In genomic region chr22:25051073-25051472, GRCh38 we compare ENCODE assay signal across 9 cellular contexts.
DNase-seq lines count a peak whose midpoint lies in the region; ATAC-seq, FAIRE-seq and TF ChIP-seq lines count a peak whose summit lies in the region.
"Had no signal": no experiment of that assay in that cellular context is flagged by ENCODE, and none has a peak within 500 bp of the region (broad histone marks: within the 10 kb centered on the region; RNA-seq: fewer than 3 reads in every experiment).

No MANE protein-coding gene starts in this region.

- H3K9me3 ChIP-seq in IMR-90 (ENCODE audit: control insufficient read depth, insufficient read depth, low read length) (no peaks in the 10 kb centered on the region), liver (ENCODE audit: control insufficient read depth in 4 of 4, low read length in 3 of 4) (no peaks in the 10 kb centered on the region), tibial nerve (peaks cover 0 to 9% (median 0%) of the 10 kb centered on the region in 4 donors)

- H3K4me3 ChIP-seq in IMR-90 (ENCODE audit: insufficient read depth, low read depth, low read length) (no peak overlapping the region), astrocyte of the spinal cord (ENCODE audit: low read depth, low read length) (no peak overlapping the region), liver (ENCODE audit: low read depth in 1 of 3, low read length in 3 of 3) (no peak overlapping the region), tibial nerve (no peak overlapping the region)

- no peak for TF ChIP-seq EP300 in tibial nerve (IDR thresholded peaks at IDR 0.05)

- H3K56ac ChIP-seq in IMR-90 (ENCODE audit: extremely low read depth, insufficient read depth, low read length) = no peak overlapping the region

- no peak overlapping the region for H3K4ac ChIP-seq in IMR-90 (ENCODE audit: low read depth, low read length)

- no TSS peak for BruUV-seq in IMR-90 (replicated peaks; lab: Mats Ljungman, UMichigan)

- TF ChIP-seq CTCF in IMR-90 (conservative IDR thresholded peaks at IDR 0.05; ENCODE audit: low read depth, low read length) (0 out of 2 replicates have a peak, but pooled peaks have one; percentile 6), astrocyte of the spinal cord (IDR thresholded peaks at IDR 0.05; ENCODE audit: low read depth, low read length) (peak; percentile 55), liver (IDR thresholded peaks at IDR 0.05; ENCODE audit: low read depth, low read length, missing input control) (peak; percentile 11), tibial nerve (IDR thresholded peaks at IDR 0.05) (peak in 1 of 5 experiments; percentile 10)

- H3K79me1 ChIP-seq in IMR-90 (ENCODE audit: low read depth in 1 of 2, low read length in 2 of 2) = no peaks in the 10 kb centered on the region

- no peak overlapping the region for H2BK20ac ChIP-seq in IMR-90 (ENCODE audit: low read depth, low read length)

- TF ChIP-seq POLR2A in IMR-90 (IDR thresholded peaks at IDR 0.05; ENCODE audit: low read depth, low read length) = no peak
- TF ChIP-seq POLR2A in H54 (IDR thresholded peaks at IDR 0.05; ENCODE audit: low read depth, low read length) = no peak
- no peak for TF ChIP-seq POLR2A in tibial nerve (IDR thresholded peaks at IDR 0.05)

- FAIRE-seq in H54 (lab: Jason Lieb, UNC) = no peak

- no peak for TF ChIP-seq RAD21 in IMR-90 (IDR thresholded peaks at IDR 0.05; ENCODE audit: low read length)
- TF ChIP-seq RAD21 in liver (IDR thresholded peaks at IDR 0.05) = no peak

- H4K5ac ChIP-seq in IMR-90 (ENCODE audit: low read depth, low read length) = no peak overlapping the region

- no peak overlapping the region for H3K14ac ChIP-seq in IMR-90 (replicated peaks; ENCODE audit: low read depth, low read length)

- H2AK9ac ChIP-seq in IMR-90 (replicated peaks; ENCODE audit: low read depth, low read length, poor library complexity) = no peak overlapping the region

- H2AK5ac ChIP-seq in IMR-90 (ENCODE audit: low read depth, low read length) = no peak overlapping the region

- no peak overlapping the region for H3K18ac ChIP-seq in IMR-90 (ENCODE audit: low read depth, low read length)

- no peak overlapping the region for H2BK15ac ChIP-seq in IMR-90 (ENCODE audit: low read depth, low read length)

- H4K8ac ChIP-seq in IMR-90 (ENCODE audit: low read depth in 2 of 2, low read length in 2 of 2) = no peak overlapping the region

- H2AFZ ChIP-seq in IMR-90 (replicated peaks; ENCODE audit: low read length, poor library complexity) = no peak overlapping the region

- WGBS in IMR-90 (ENCODE audit: extremely low coverage in 2 of 2, insufficient read length in 1 of 2), 2 experiments = no CpG with 5 or more reads among the region's 2 CpGs
- 97% methylated on average over 2 of the region's 2 CpGs for WGBS in liver
- WGBS in tibial nerve, 2 donors = 95 to 98% methylated on average over 2 of the region's 2 CpGs

- H3K36me3 ChIP-seq in IMR-90 (ENCODE audit: control insufficient read depth, insufficient read depth, low read length) (no peaks in the 10 kb centered on the region), liver (ENCODE audit: control insufficient read depth in 4 of 4, insufficient read depth in 3 of 4, low read depth in 1 of 4, low read length in 3 of 4) (peaks cover 0 to 6% (median 0%) of the 10 kb centered on the region in 4 donors), tibial nerve (peaks cover 0 to 17% (median 0%) of the 10 kb centered on the region in 3 donors)

- DNase-seq in D341Med (ENCODE audit: low spot score) (peak; percentile 59), IMR-90 (no peak), astrocyte of the spinal cord (ENCODE audit: low read depth, low spot score) (no peak), H54 (ENCODE audit: insufficient read length, low spot score) (no peak), tibial nerve (ENCODE audit: low spot score in 2 of 2) (no peak), foreskin melanocyte (no peak)
- DNase-seq: anterior cingulate cortex had no signal

- ATAC-seq in IMR-90 (ENCODE audit: low read depth) (no peak), GM21367 (IDR thresholded peaks at IDR 0.05; ENCODE audit: unreplicated experiment) (no peak)

- H2BK5ac ChIP-seq in IMR-90 (ENCODE audit: low read depth, low read length, poor library complexity, severe bottlenecking) = no peak overlapping the region

- no peak overlapping the region for H3K4me2 ChIP-seq in IMR-90 (ENCODE audit: low read depth, low read length)

- dilution Hi-C loops in IMR-90 (cut with HindIII; ENCODE audit: low sequenced_read_pairs, unreplicated experiment) = no loop called here

- H3K27ac ChIP-seq in IMR-90 (ENCODE audit: insufficient read depth, low read length) (no peak overlapping the region), liver (ENCODE audit: low read depth in 1 of 2, low read length in 2 of 2) (no peak overlapping the region), tibial nerve (peak overlapping the region in 1 of 4 donors; percentile 29)

- no peaks in the 10 kb centered on the region for H3K4me1 ChIP-seq in IMR-90 (ENCODE audit: control insufficient read depth, insufficient read depth, low read length)
- H3K4me1 ChIP-seq in liver (ENCODE audit: control insufficient read depth in 4 of 4, insufficient read depth in 4 of 4, low read length in 3 of 4) = peaks cover 0 to 7% (median 1%) of the 10 kb centered on the region in 4 donors
- peaks cover 0 to 44% (median 0%) of the 10 kb centered on the region in 4 donors for H3K4me1 ChIP-seq in tibial nerve

- CTCF ChIA-PET in IMR-90 (lab: Yijun Ruan, JAX) = no interaction called here

- H3K23ac ChIP-seq in IMR-90 (ENCODE audit: low read depth, low read length) = no peak overlapping the region

- H3K9me1 ChIP-seq in IMR-90 (ENCODE audit: insufficient read depth, low read length) = no peaks in the 10 kb centered on the region

- POLR2A ChIA-PET in IMR-90 (lab: Charles Lee; ENCODE audit: unreplicated experiment) = no interaction called here

- H3K27me3 ChIP-seq in IMR-90 (ENCODE audit: control insufficient read depth, insufficient read depth, low read length) (no peaks in the 10 kb centered on the region), liver (ENCODE audit: control insufficient read depth in 4 of 4, insufficient read depth in 4 of 4, low read length in 3 of 4) (no peaks in the 10 kb centered on the region), tibial nerve (no peaks in the 10 kb centered on the region)

- no peak overlapping the region for H4K91ac ChIP-seq in IMR-90 (ENCODE audit: insufficient read depth, low read depth, low read length)

- H4K20me1 ChIP-seq in IMR-90 (ENCODE audit: insufficient read depth, low read length) = no peaks in the 10 kb centered on the region

- H3K9ac ChIP-seq in IMR-90 (ENCODE audit: low read depth, low read length) (no peak overlapping the region), liver (ENCODE audit: low read depth in 1 of 2, low read length in 2 of 2) (no peak overlapping the region)

- no peak overlapping the region for H2BK120ac ChIP-seq in IMR-90 (ENCODE audit: low read depth, low read length)

- intact Hi-C loops in IMR-90 (cut with micrococcal nuclease) = no loop called here

- in situ Hi-C loops in IMR-90 (cut with MboI; ENCODE audit: low sequenced_read_pairs) = no loop called here
- in situ Hi-C loops in astrocyte of the spinal cord (cut with HindIII; ENCODE audit: low sequenced_read_pairs) = no loop called here

TF ChIP-seq in IMR-90, 13 proteins besides CTCF, POLR2A, EP300 and RAD21 (continues in another document):
- TF ChIP-seq FOS (IDR thresholded peaks at IDR 0.05; ENCODE audit: low read depth, low read length) (no peak), RCOR1 (IDR thresholded peaks at IDR 0.05; ENCODE audit: insufficient replicate concordance, low read length) (no peak), MAZ (IDR thresholded peaks at IDR 0.05; ENCODE audit: borderline replicate concordance, low read depth, low read length) (no peak), MAFK (IDR thresholded peaks at IDR 0.05; ENCODE audit: low read depth, low read length) (no peak), SMC3 (IDR thresholded peaks at IDR 0.05; ENCODE audit: low read depth, low read length) (no peak), MXI1 (IDR thresholded peaks at IDR 0.05; ENCODE audit: borderline replicate concordance, low read depth, low read length) (no peak), NFE2L2 (IDR thresholded peaks at IDR 0.05; ENCODE audit: low read depth, low read length) (no peak), CHD1 (IDR thresholded peaks at IDR 0.05; ENCODE audit: low read depth, low read length) (no peak), BHLHE40 (IDR thresholded peaks at IDR 0.05; ENCODE audit: low read depth, low read length) (no peak), USF2 (IDR thresholded peaks at IDR 0.05; ENCODE audit: low read depth, low read length) (no peak)

TF ChIP-seq in liver, 16 proteins besides CTCF, POLR2A, EP300 and RAD21:
- TF ChIP-seq SP1 (IDR thresholded peaks at IDR 0.05) (no peak), HNF4A (conservative IDR thresholded peaks at IDR 0.05) (no peak), ZBTB33 (IDR thresholded peaks at IDR 0.05) (no peak), TAF1 (conservative IDR thresholded peaks at IDR 0.05) (no peak), MAX (IDR thresholded peaks at IDR 0.05) (no peak), ATF3 (IDR thresholded peaks at IDR 0.05) (no peak), GABPA (IDR thresholded peaks at IDR 0.05 in 1 of 2, conservative IDR thresholded peaks at IDR 0.05 in 1 of 2) (no peak), RXRA (IDR thresholded peaks at IDR 0.05) (no peak), FOXA1 (IDR thresholded peaks at IDR 0.05) (no peak), YY1 (IDR thresholded peaks at IDR 0.05) (no peak), JUND (IDR thresholded peaks at IDR 0.05) (no peak)
